ENCODE assay signal across 9 cellular contexts in genomic region chr9:122005597-122005996, GRCh38.
A peak's percentile ranks its signal among the peaks of the same experiment; 100 is the strongest.
DNase-seq lines count a peak whose midpoint lies in the region; ATAC-seq, FAIRE-seq and TF ChIP-seq lines count a peak whose summit lies in the region.
"Had no signal": no experiment of that assay in that cellular context is flagged by ENCODE, and none has a peak within 500 bp of the region (broad histone marks: within the 10 kb centered on the region; RNA-seq: fewer than 3 reads in every experiment).

No MANE protein-coding gene starts in this region.

- peak; percentile 4 for FAIRE-seq in endothelial cell of umbilical vein (lab: Jason Lieb, UNC)

- WGBS in neuronal stem cell (ENCODE audit: extremely low coverage in 2 of 2, insufficient read length in 2 of 2, insufficient replicate concordance in 1 of 2), 2 donors = no CpG with 5 or more reads among the region's 1 CpG

- H2BK15ac ChIP-seq in neuronal stem cell (ENCODE audit: low read length) = no peak overlapping the region

- CTCF ChIA-PET in OCI-LY7 (lab: Charles Lee; ENCODE audit: unreplicated experiment) = no interaction called here
- CTCF ChIA-PET in endothelial cell of umbilical vein (lab: Charles Lee) = interaction anchor here (0.6 to 2.0 kb wide), 22 partner anchors 10 to 580 kb away, joined by 3 to 8 read pairs (median 3); no protein-coding TSS in a partner anchor

- no peak overlapping the region for H4K8ac ChIP-seq in neuronal stem cell (ENCODE audit: low read depth, low read length)

- no peak overlapping the region for H3K14ac ChIP-seq in neuronal stem cell (ENCODE audit: low read length)

- H4K20me1 ChIP-seq in OCI-LY7 (ENCODE audit: insufficient read depth, low read length) = no peaks in the 10 kb centered on the region
- H4K20me1 ChIP-seq in endothelial cell of umbilical vein (replicated peaks; ENCODE audit: control insufficient read depth, extremely low read depth, insufficient read depth, low read length) = no peaks in the 10 kb centered on the region
- H4K20me1 ChIP-seq: BLaER1 had no signal

- H3K9ac ChIP-seq in endothelial cell of umbilical vein (replicated peaks; ENCODE audit: extremely low read depth, insufficient read depth, low read length) (no peak overlapping the region), parathyroid adenoma (no peak overlapping the region), neuronal stem cell (ENCODE audit: low read depth, low read length, poor library complexity) (no peak overlapping the region)
- H3K9ac ChIP-seq: BLaER1 had no signal

- no peaks in the 10 kb centered on the region for H3K36me3 ChIP-seq in OCI-LY7 (ENCODE audit: insufficient read depth, low read length)
- H3K36me3 ChIP-seq in endothelial cell of umbilical vein (ENCODE audit: control insufficient read depth in 2 of 2, extremely low read depth in 1 of 2, insufficient read depth in 2 of 2, low read length in 2 of 2) = no peaks in the 10 kb centered on the region
- no peaks in the 10 kb centered on the region for H3K36me3 ChIP-seq in parathyroid adenoma (ENCODE audit: control insufficient read depth, insufficient read depth, low read length)
- H3K36me3 ChIP-seq in neuronal stem cell (replicated peaks in 1 of 2; ENCODE audit: control insufficient read depth in 2 of 2, insufficient read depth in 2 of 2, low read length in 2 of 2) = no peaks in the 10 kb centered on the region
- H3K36me3 ChIP-seq: BLaER1 had no signal

- BruUV-seq in OCI-LY7 (replicated peaks; lab: Mats Ljungman, UMichigan) = no TSS peak
- BruUV-seq in endothelial cell of umbilical vein (replicated peaks; lab: Mats Ljungman, UMichigan) = no TSS peak

- no peak overlapping the region for H4K91ac ChIP-seq in neuronal stem cell (ENCODE audit: low read depth, low read length, poor library complexity)

- H3K4me2 ChIP-seq in OCI-LY7 (ENCODE audit: low read length) (no peak overlapping the region), endothelial cell of umbilical vein (ENCODE audit: insufficient read depth, low read length) (no peak overlapping the region), parathyroid adenoma (ENCODE audit: low read length) (no peak overlapping the region), neuronal stem cell (ENCODE audit: insufficient read depth, low read length, poor library complexity, severe bottlenecking) (no peak overlapping the region)
- H3K4me2 ChIP-seq: BLaER1 had no signal

- no peaks in the 10 kb centered on the region for H3K9me1 ChIP-seq in endothelial cell of umbilical vein (replicated peaks; ENCODE audit: control insufficient read depth, extremely low read depth, insufficient read depth, low read length)

- H3K27me3 ChIP-seq in endothelial cell of umbilical vein (ENCODE audit: control insufficient read depth in 2 of 2, insufficient read depth in 2 of 2, low read length in 2 of 2) = no peaks in the 10 kb centered on the region
- no peaks in the 10 kb centered on the region for H3K27me3 ChIP-seq in parathyroid adenoma (ENCODE audit: control insufficient read depth, insufficient read depth, low read length)
- H3K27me3 ChIP-seq in neuronal stem cell (ENCODE audit: control insufficient read depth in 3 of 3, insufficient read depth in 3 of 3, low read depth in 1 of 3, low read length in 3 of 3) = peaks cover 0 to 2% (median 0%) of the 10 kb centered on the region in 3 experiments
- H3K27me3 ChIP-seq: BLaER1 had no signal

- no peak for TF ChIP-seq POLR2A in endothelial cell of umbilical vein (IDR thresholded peaks at IDR 0.05; ENCODE audit: low read depth, low read length)

- H3K4me1 ChIP-seq in OCI-LY7 (ENCODE audit: insufficient read depth, low read length, poor library complexity, severe bottlenecking) (no peaks in the 10 kb centered on the region), endothelial cell of umbilical vein (ENCODE audit: control insufficient read depth, extremely low read depth, insufficient read depth, low read length) (no peaks in the 10 kb centered on the region), parathyroid adenoma (peaks cover 8% of the 10 kb centered on the region), neuronal stem cell (ENCODE audit: control insufficient read depth in 2 of 2, insufficient read depth in 1 of 2, low read depth in 1 of 2, low read length in 2 of 2) (no peaks in the 10 kb centered on the region)

- no peak overlapping the region for H3K4me3 ChIP-seq in OCI-LY7 (ENCODE audit: low read depth, low read length, poor library complexity, severe bottlenecking)
- no peak overlapping the region for H3K4me3 ChIP-seq in endothelial cell of umbilical vein (replicated peaks in 1 of 3; ENCODE audit: insufficient read depth in 1 of 3, low read depth in 1 of 3, low read length in 3 of 3)
- no peak overlapping the region for H3K4me3 ChIP-seq in parathyroid adenoma (ENCODE audit: low read depth, low read length)
- H3K4me3 ChIP-seq in neuronal stem cell (ENCODE audit: low read length in 2 of 2) = no peak overlapping the region
- H3K4me3 ChIP-seq: BLaER1 had no signal

- intact Hi-C loops in OCI-LY7 (cut with micrococcal nuclease; ENCODE audit: unreplicated experiment) = no loop called here
- intact Hi-C loops in endothelial cell of umbilical vein (cut with micrococcal nuclease) = no loop called here

- H2BK5ac ChIP-seq in neuronal stem cell (ENCODE audit: low read length) = no peak overlapping the region

- H2AK5ac ChIP-seq in neuronal stem cell (ENCODE audit: low read depth, low read length) = no peak overlapping the region

- dilution Hi-C loops in endothelial cell of umbilical vein (cut with MboI; ENCODE audit: extremely low pct_ligation_motif_present, low sequenced_read_pairs) = no loop called here

- no peaks in the 10 kb centered on the region for H3K79me1 ChIP-seq in neuronal stem cell (ENCODE audit: low read depth, low read length)

- H3K9me3 ChIP-seq in OCI-LY7 (ENCODE audit: low read length) (no peaks in the 10 kb centered on the region), endothelial cell of umbilical vein (replicated peaks; ENCODE audit: control insufficient read depth, insufficient read depth, low read length) (no peaks in the 10 kb centered on the region), parathyroid adenoma (ENCODE audit: control insufficient read depth, low read length) (no peaks in the 10 kb centered on the region), neuronal stem cell (replicated peaks in 1 of 2; ENCODE audit: control insufficient read depth in 2 of 2, insufficient read depth in 1 of 2, low read depth in 1 of 2, low read length in 2 of 2) (peaks cover 0 to 1% of the 10 kb centered on the region in 2 donors)
- H3K9me3 ChIP-seq: BLaER1 had no signal

- DNase-seq in NCI-H2171 treated with DMSO at 0.1 percent for 48 hours (lab: John Stamatoyannopoulos, UW) (peak; percentile 5), NCI-H2171 (lab: John Stamatoyannopoulos, UW) (no peak), OCI-LY7 (ENCODE audit: low spot score) (no peak), endothelial cell of umbilical vein (ENCODE audit: low read depth, low spot score) (peak; percentile 47), neuronal stem cell (ENCODE audit: low spot score) (no peak)
- no peak for DNase-seq in stimulated activated naive CD4-positive, alpha-beta T cell treated with Interleukin-2 at 50 U/mL for 16 hours (lab: John Stamatoyannopoulos, UW)

- H3K4ac ChIP-seq in neuronal stem cell (ENCODE audit: low read length) = no peak overlapping the region

- H2BK12ac ChIP-seq in neuronal stem cell (ENCODE audit: low read length) = no peak overlapping the region

- TF ChIP-seq CTCF in OCI-LY7 (conservative IDR thresholded peaks at IDR 0.05; ENCODE audit: low read length) = peak; percentile 67
- peak; percentile 36 to 48 for TF ChIP-seq CTCF in endothelial cell of umbilical vein (IDR thresholded peaks at IDR 0.05; ENCODE audit: extremely low read depth in 1 of 2, insufficient read depth in 1 of 2, low read depth in 1 of 2, low read length in 2 of 2)
- peak; percentile 18 for TF ChIP-seq CTCF in parathyroid adenoma (IDR thresholded peaks at IDR 0.05)

- H3K79me2 ChIP-seq in OCI-LY7 (ENCODE audit: insufficient read depth, low read depth, low read length) = no peaks in the 10 kb centered on the region
- H3K79me2 ChIP-seq in endothelial cell of umbilical vein (ENCODE audit: control insufficient read depth, insufficient read depth, low read length) = no peaks in the 10 kb centered on the region
- H3K79me2 ChIP-seq in parathyroid adenoma = no peaks in the 10 kb centered on the region

- H3K27ac ChIP-seq in OCI-LY7 (ENCODE audit: low read depth, low read length, poor library complexity, severe bottlenecking) (no peak overlapping the region), endothelial cell of umbilical vein (ENCODE audit: insufficient read depth, low read depth, low read length) (no peak overlapping the region), parathyroid adenoma (no peak overlapping the region), neuronal stem cell (replicated peaks; ENCODE audit: low read length) (no peak overlapping the region)
- H3K27ac ChIP-seq: BLaER1 had no signal

- no peak overlapping the region for H2BK120ac ChIP-seq in neuronal stem cell (ENCODE audit: low read depth, low read length)

- POLR2A ChIA-PET in OCI-LY7 (lab: Charles Lee) (no interaction called here), endothelial cell of umbilical vein (lab: Charles Lee) (no interaction called here)

- no peak overlapping the region for H2AFZ ChIP-seq in OCI-LY7 (ENCODE audit: low read length)
- H2AFZ ChIP-seq in endothelial cell of umbilical vein (ENCODE audit: low read depth, low read length) = no peak overlapping the region
- H2AFZ ChIP-seq in parathyroid adenoma = no peak overlapping the region
- H2AFZ ChIP-seq in neuronal stem cell (ENCODE audit: low read length) = no peak overlapping the region

- ATAC-seq in GM21717 (IDR thresholded peaks at IDR 0.05; ENCODE audit: unreplicated experiment) = no peak

- no peak overlapping the region for H3K18ac ChIP-seq in neuronal stem cell (ENCODE audit: low read length)

- no peaks in the 10 kb centered on the region for H3K9me2 ChIP-seq in OCI-LY7 (ENCODE audit: insufficient read depth, low read length)

- no peak overlapping the region for H3K23ac ChIP-seq in neuronal stem cell (ENCODE audit: low read depth, low read length, poor library complexity)

TF ChIP-seq in endothelial cell of umbilical vein, 7 proteins besides CTCF, POLR2A, EP300 and RAD21:
- TF ChIP-seq JUN (IDR thresholded peaks at IDR 0.05; ENCODE audit: borderline replicate concordance, insufficient read depth, insufficient read length, low read depth) (no peak), MYC (IDR thresholded peaks at IDR 0.05; ENCODE audit: low read depth, low read length) (no peak), POLR2AphosphoS5 (IDR thresholded peaks at IDR 0.05; ENCODE audit: insufficient read depth, low read depth, low read length) (no peak), GATA2 (IDR thresholded peaks at IDR 0.05; ENCODE audit: insufficient read depth, insufficient read length, low read depth, low read length) (no peak), MAX (IDR thresholded peaks at IDR 0.05; ENCODE audit: insufficient read depth, insufficient read length) (no peak), EZH2 (IDR thresholded peaks at IDR 0.05; ENCODE audit: borderline replicate concordance, low read depth, low read length, severe bottlenecking) (no peak), FOS (IDR thresholded peaks at IDR 0.05; ENCODE audit: borderline replicate concordance, insufficient read depth, low read length) (no peak)
TF ChIP-seq in endothelial cell of umbilical vein: peak in this region for 0.

Comparison
In these comparisons a context has a peak if more than half of its experiments do, and no peak if none do; other contexts are left out.
1. DNase-seq: peak in NCI-H2171 treated with DMSO at 0.1 percent for 48 hours (single experiment) and endothelial cell of umbilical vein (single experiment); none in NCI-H2171 (single experiment), OCI-LY7 (single experiment), stimulated activated naive CD4-positive, alpha-beta T cell treated with Interleukin-2 at 50 U/mL for 16 hours (single experiment) and neuronal stem cell (single experiment).
2. Peak in every context shown above with its lines, with median percentiles within 50 percentile points of each other: CTCF ChIP-seq.